7 cellular contexts compared by ENCODE assay signal in genomic region chr2:67658820-67659219, GRCh38.
"Had no signal": no experiment of that assay in that cellular context is flagged by ENCODE, and none has a peak within 500 bp of the region (broad histone marks: within the 10 kb centered on the region; RNA-seq: fewer than 3 reads in every experiment).

No MANE protein-coding gene starts in this region.

- H3K9me3 ChIP-seq: HAP-1 had no signal

- H3K36me3 ChIP-seq: HAP-1 had no signal

- ATAC-seq: GM23338, HCT116 had no signal

- H3K4me1 ChIP-seq: HAP-1 had no signal

- H3K4me2 ChIP-seq: GM23338 had no signal

- H3K4me3 ChIP-seq: GM23338, HAP-1 had no signal

- H2AFZ ChIP-seq: GM23338 had no signal

- H3K27ac ChIP-seq: HL-60 had no signal

- DNase-seq: H7, HFFc6, KG1 had no signal
